In genomic region chr20:35711588-35712209, GRCh38 we compare ENCODE assay signal across 21 cellular contexts. TPM values are rescaled to one million over a fixed set of nuclear protein-coding genes. Genes with fewer than 3 reads are reported as not detected.
DNase-seq lines count a peak whose midpoint lies in the region; ATAC-seq, FAIRE-seq and TF ChIP-seq lines count a peak whose summit lies in the region.
"Had no signal": no experiment of that assay in that cellular context is flagged by ENCODE, and none has a peak within 500 bp of the region (broad histone marks: within the 10 kb centered on the region; RNA-seq: fewer than 3 reads in every experiment).

No MANE protein-coding gene starts in this region.

- POLR2A ChIA-PET in GM12878 (lab: Charles Lee), result interaction anchor here (1.0 to 3.4 kb wide), 3 partner anchors 12 to 57 kb away, joined by 3 to 10 read pairs (median 3); partner anchors contain the start of genes NFS1 and ROMO1

- H3K79me2 ChIP-seq in OCI-LY3 (ENCODE audit: low read length) (peaks cover 91% of the 10 kb centered on the region), GM12878 (ENCODE audit: control insufficient read depth, insufficient read depth, low read length) (peaks cover 38% of the 10 kb centered on the region)

- H3K4me3 ChIP-seq in OCI-LY3 (ENCODE audit: low read length) (no peak overlapping the region), GM12878 (no peak overlapping the region), Peyer's patch (no peak overlapping the region)
- H3K4me3 ChIP-seq: esophagus muscularis mucosa, heart right ventricle, prostate gland had no signal

- H3K9ac ChIP-seq in OCI-LY3 (ENCODE audit: low read length), result no peak overlapping the region
- no peak overlapping the region for H3K9ac ChIP-seq in GM12878 (ENCODE audit: control insufficient read depth, insufficient read depth, low read length)
- H3K9ac ChIP-seq: KMS-11 had no signal

- in situ Hi-C loops in GM12878 (cut with MboI), result no loop called here

- peak overlapping the region; percentile 34 for H3K4me3 Mint-ChIP-seq in activated CD4-positive, alpha-beta T cell treated with anti-CD3 and anti-CD28 coated beads, Interleukin-2, amount 10 ng/mL, durations not matched to agents 24 days and 14 days
- H3K4me3 Mint-ChIP-seq in progenitor cell of endocrine pancreas (ENCODE audit: low read depth), result no peak overlapping the region

- H3K27ac Mint-ChIP-seq in activated CD4-positive, alpha-beta T cell treated with anti-CD3 and anti-CD28 coated beads, Interleukin-2, amount 10 ng/mL, durations not matched to agents 24 days and 14 days, result peak overlapping the region; percentile 55
- H3K27ac Mint-ChIP-seq in progenitor cell of endocrine pancreas, result peak overlapping the region; percentile 87

- no peaks in the 10 kb centered on the region for H3K9me3 Mint-ChIP-seq in activated CD4-positive, alpha-beta T cell treated with anti-CD3 and anti-CD28 coated beads, Interleukin-2, amount 10 ng/mL, durations not matched to agents 24 days and 14 days
- H3K9me3 Mint-ChIP-seq in progenitor cell of endocrine pancreas (ENCODE audit: low read depth), result no peaks in the 10 kb centered on the region

- SMC1A ChIA-PET in GM12878 (lab: Charles Lee; ENCODE audit: uncharacterized antibody, unreplicated experiment), result interaction anchor here (1.0 kb wide), 2 partner anchors 8 to 33 kb away, joined by 3 read pairs; no protein-coding TSS in a partner anchor

- H3K36me3 Mint-ChIP-seq in activated CD4-positive, alpha-beta T cell treated with anti-CD3 and anti-CD28 coated beads, Interleukin-2, amount 10 ng/mL, durations not matched to agents 24 days and 14 days (ENCODE audit: low read depth), result peaks cover 65% of the 10 kb centered on the region
- H3K36me3 Mint-ChIP-seq in progenitor cell of endocrine pancreas (ENCODE audit: insufficient read depth), result peaks cover 30% of the 10 kb centered on the region

- no peak for TF ChIP-seq EP300 in GM12878 (IDR thresholded peaks at IDR 0.05; ENCODE audit: borderline replicate concordance in 1 of 2, control insufficient read depth in 1 of 2, low read depth in 2 of 2, low read length in 2 of 2)

- H3K27me3 ChIP-seq in OCI-LY3 (ENCODE audit: low read depth, low read length) (no peaks in the 10 kb centered on the region), GM12878 (replicated peaks in 1 of 2; ENCODE audit: control insufficient read depth in 2 of 2, insufficient read depth in 2 of 2, low read length in 1 of 2) (no peaks in the 10 kb centered on the region), Peyer's patch (no peaks in the 10 kb centered on the region)
- H3K27me3 ChIP-seq: esophagus muscularis mucosa, heart right ventricle had no signal

- CTCF ChIA-PET in GM12878 (lab: Yijun Ruan, JAX), result interaction anchor here (1.2 to 1.9 kb wide), 3 partner anchors 9 to 28 kb away, joined by 3 to 4 read pairs (median 4); no protein-coding TSS in a partner anchor

- H4K20me1 ChIP-seq in OCI-LY3 (ENCODE audit: insufficient read depth, low read length), result peaks cover 81% of the 10 kb centered on the region
- H4K20me1 ChIP-seq in GM12878 (ENCODE audit: control insufficient read depth, insufficient read depth), result peaks cover 16% of the 10 kb centered on the region

- no peaks in the 10 kb centered on the region for H3K27me3 Mint-ChIP-seq in activated CD4-positive, alpha-beta T cell treated with anti-CD3 and anti-CD28 coated beads, Interleukin-2, amount 10 ng/mL, durations not matched to agents 24 days and 14 days
- H3K27me3 Mint-ChIP-seq in progenitor cell of endocrine pancreas, result no peaks in the 10 kb centered on the region

- H3K4me2 ChIP-seq in OCI-LY3 (ENCODE audit: low read length) (peak overlapping the region; percentile 5), GM12878 (ENCODE audit: control insufficient read depth, insufficient read depth) (peak overlapping the region; percentile 31; the same call in 1 of the 2 replicates)
- H3K4me2 ChIP-seq: KMS-11 had no signal

- peak; percentile 39 for ATAC-seq in GM12878
- ATAC-seq: heart right ventricle, PC-3, SK-N-SH treated with all-trans-retinoic acid at 6 μM for 48 hours had no signal

- 38% methylated on average over 6 of the region's 6 CpGs for WGBS in GM12878 (ENCODE audit: insufficient coverage, insufficient replicate concordance, low lambda C conversion rate, missing lambda C conversion rate)

- peaks cover 26% of the 10 kb centered on the region for H3K4me1 ChIP-seq in OCI-LY3 (ENCODE audit: low read length)
- peaks cover 16% of the 10 kb centered on the region for H3K4me1 ChIP-seq in GM12878 (ENCODE audit: control insufficient read depth, insufficient read depth, low read length)
- no peaks in the 10 kb centered on the region for H3K4me1 ChIP-seq in Peyer's patch
- H3K4me1 ChIP-seq: prostate gland had no signal

- H2AFZ ChIP-seq in OCI-LY3 (ENCODE audit: low read depth, low read length) (no peak overlapping the region), GM12878 (ENCODE audit: control insufficient read depth, low read depth, low read length) (no peak overlapping the region)

- peaks cover 77% of the 10 kb centered on the region for H3K36me3 ChIP-seq in OCI-LY3 (replicated peaks; ENCODE audit: low read depth, low read length)
- peaks cover 17 to 54% of the 10 kb centered on the region in 2 experiments for H3K36me3 ChIP-seq in GM12878 (ENCODE audit: control insufficient read depth in 2 of 2, insufficient read depth in 2 of 2, low read length in 1 of 2)
- H3K36me3 ChIP-seq in Peyer's patch, result peaks cover 0 to 100% (median 0%) of the 10 kb centered on the region in 3 donors

- no peak for FAIRE-seq in GM12878 (lab: Jason Lieb, UNC)

- no peak for TF ChIP-seq RAD21 in GM12878 (IDR thresholded peaks at IDR 0.05; ENCODE audit: insufficient read depth, low read depth, low read length)

- no peak for TF ChIP-seq CTCF in OCI-LY3 (IDR thresholded peaks at IDR 0.05; ENCODE audit: low read depth, low read length)
- TF ChIP-seq CTCF in GM12878 (IDR thresholded peaks at IDR 0.05 in 2 of 3, conservative IDR thresholded peaks at IDR 0.05 in 1 of 3; ENCODE audit: control insufficient read depth in 2 of 3, extremely low read depth in 1 of 3, insufficient read depth in 1 of 3, low read depth in 3 of 3, low read length in 3 of 3), result no peak
- no peak for TF ChIP-seq CTCF in progenitor cell of endocrine pancreas (IDR thresholded peaks at IDR 0.05; ENCODE audit: unreplicated experiment)
- no peak for TF ChIP-seq CTCF in Peyer's patch (IDR thresholded peaks at IDR 0.05)

- TF ChIP-seq POLR2A in GM12878 (IDR thresholded peaks at IDR 0.05; ENCODE audit: low read depth, low read length), result no peak
- TF ChIP-seq POLR2A in Peyer's patch (IDR thresholded peaks at IDR 0.05), result no peak

- BruUV-seq in GM12878 (replicated peaks; lab: Mats Ljungman, UMichigan), result no TSS peak

- intact Hi-C loops in activated CD4-positive, alpha-beta T cell treated with anti-CD3 and anti-CD28 coated beads, Interleukin-2, amount 10 ng/mL, durations not matched to agents 24 days and 14 days (cut with micrococcal nuclease), result no loop called here
- intact Hi-C loops in GM12878 (cut with micrococcal nuclease; ENCODE audit: unreplicated experiment), result no loop called here

- peaks cover 37% of the 10 kb centered on the region for H3K4me1 Mint-ChIP-seq in activated CD4-positive, alpha-beta T cell treated with anti-CD3 and anti-CD28 coated beads, Interleukin-2, amount 10 ng/mL, durations not matched to agents 24 days and 14 days
- peaks cover 5% of the 10 kb centered on the region for H3K4me1 Mint-ChIP-seq in progenitor cell of endocrine pancreas (ENCODE audit: low read depth)

- RAD21 ChIA-PET in GM12878 (lab: Charles Lee; ENCODE audit: unreplicated experiment), result interaction anchor here (1.1 kb wide), 2 partner anchors 93 to 129 kb away, joined by 3 read pairs; no protein-coding TSS in a partner anchor

- H3K9me3 ChIP-seq in OCI-LY3 (ENCODE audit: insufficient read depth, low read length), result no peaks in the 10 kb centered on the region
- no peaks in the 10 kb centered on the region for H3K9me3 ChIP-seq in GM12878 (replicated peaks; ENCODE audit: control insufficient read depth, insufficient read depth, low read length)
- no peaks in the 10 kb centered on the region for H3K9me3 ChIP-seq in Peyer's patch
- H3K9me3 ChIP-seq: esophagus muscularis mucosa, heart right ventricle, prostate gland had no signal

- DNase-seq in activated CD4-positive, alpha-beta T cell treated with anti-CD3 and anti-CD28 coated beads, Interleukin-2, amount 10 ng/mL, durations not matched to agents 24 days and 14 days, result no peak
- DNase-seq in activated CD4-positive, alpha-beta T cell treated with anti-CD3 and anti-CD28 coated beads, Interleukin-2, amount 50 U/mL, for 4 hours, result no peak
- DNase-seq in GM12878 (ENCODE audit: low read depth, low spot score), result no peak
- DNase-seq in progenitor cell of endocrine pancreas (ENCODE audit: low spot score, unreplicated experiment), result no peak
- DNase-seq in NCI-H1694 (lab: John Stamatoyannopoulos, UW), result no peak
- no peak for DNase-seq in NCI-H1092 treated with DMSO at 0.1 percent for 48 hours (lab: John Stamatoyannopoulos, UW)
- DNase-seq in Peyer's patch, result no peak
- DNase-seq: activated CD8-positive, alpha-beta memory T cell treated with anti-CD3 and anti-CD28 coated beads, Interleukin-2, amount 50 U/mL, for 4 hours; dermis blood vessel endothelial cell; EL; heart right ventricle; NCI-H1436 treated with DMSO at 0.1 percent for 48 hours; NCI-H446 treated with DMSO at 0.1 percent for 48 hours; PC-3; substantia nigra had no signal

- H3K27ac ChIP-seq in OCI-LY3 (ENCODE audit: low read length) (peak overlapping the region; percentile 35), GM12878 (ENCODE audit: control insufficient read depth, insufficient read depth) (peak overlapping the region; percentile 37; the same call in 1 of the 2 replicates), Peyer's patch (no peak overlapping the region)
- H3K27ac ChIP-seq: HL-60, KMS-11, prostate gland had no signal

RNA-seq across cellular contexts. Expression of gene ROMO1, which starts 12.5 kb away (rescaled TPM):
- 82.3 and 94.9 TPM in 2 replicates for total RNA-seq in activated CD4-positive, alpha-beta T cell treated with anti-CD3 and anti-CD28 coated beads, Interleukin-2, amount 10 ng/mL, durations not matched to agents 24 days and 14 days
- total RNA-seq in GM12878 (2013; cell fraction: nucleolus; rRNA removed), result 3.6 and 6.1 TPM in 2 replicates
- 319 and 354 TPM in 2 replicates for total RNA-seq in GM12878 (2014; rRNA removed)
- 50.9 and 66.5 TPM in 2 replicates for total RNA-seq in GM12878 (2014; rRNA removed; fragmentation: Illumina TruSeq; extraction: Trizol)
- 154 and 161 TPM in 2 replicates for total RNA-seq in GM12878 (2021)
- 238 TPM for polyA plus RNA-seq in GM12878 (2011; ENCODE audit: low read depth)
- polyA plus RNA-seq in GM12878 (2011; rRNA removed), result 50.2 and 103 TPM in 2 replicates
- 335 and 406 TPM in 2 replicates for polyA plus RNA-seq in GM12878 (2011; cell fraction: cytosol; rRNA removed)
- polyA plus RNA-seq in GM12878 (2011; cell fraction: nucleus; rRNA removed), result 128 and 138 TPM in 2 replicates
- polyA plus RNA-seq in GM12878 (2012), result 209 and 246 TPM in 2 replicates
- polyA plus RNA-seq in GM12878 (2014; fragmentation: Illumina TruSeq; extraction: Trizol), result 3.7 and 23.2 TPM in 2 replicates
- 100 to 1,000 TPM; 565 to 631 TPM for polyA plus RNA-seq in GM12878 (2014; fragmentation: Nextera tagmentation; extraction: Ambion mirVana)
- 349 and 538 TPM in 2 replicates for polyA plus RNA-seq in GM12878 (2014; rRNA removed)
- polyA plus RNA-seq in GM12878 (2016; fragmentation: Nextera tagmentation; extraction: Ambion mirVana), result 100 to 1,000 TPM; 502 to 547 TPM
- 14.2 and 36.2 TPM in 2 replicates for polyA minus RNA-seq in GM12878 (2011; rRNA and poly(A)+ RNA removed)
- polyA minus RNA-seq in GM12878 (2011; cell fraction: cytosol; rRNA and poly(A)+ RNA removed), result 25.7 and 29.7 TPM in 2 replicates
- 11.8 and 20.9 TPM in 2 replicates for polyA minus RNA-seq in GM12878 (2011; cell fraction: nucleus; rRNA and poly(A)+ RNA removed)
- 129 and 140 TPM in 2 replicates for total RNA-seq in progenitor cell of endocrine pancreas
- 100 to 1,000 TPM; 154 to 259 (median 192) TPM for total RNA-seq in Peyer's patch

RNA-seq across cellular contexts. Expression of gene NFS1, which starts 12.5 kb away (rescaled TPM):
- 41.3 and 42.8 TPM in 2 replicates for total RNA-seq in activated CD4-positive, alpha-beta T cell treated with anti-CD3 and anti-CD28 coated beads, Interleukin-2, amount 10 ng/mL, durations not matched to agents 24 days and 14 days
- total RNA-seq in GM12878 (2013; cell fraction: nucleolus; rRNA removed), result 33.5 and 39.1 TPM in 2 replicates
- total RNA-seq in GM12878 (2014; rRNA removed), result 36.9 and 46.6 TPM in 2 replicates
- total RNA-seq in GM12878 (2014; rRNA removed; fragmentation: Illumina TruSeq; extraction: Trizol), result 26.9 and 28.2 TPM in 2 replicates
- 40.2 and 41.0 TPM in 2 replicates for total RNA-seq in GM12878 (2021)
- 28.4 TPM for polyA plus RNA-seq in GM12878 (2011; ENCODE audit: low read depth)
- 55.3 and 62.9 TPM in 2 replicates for polyA plus RNA-seq in GM12878 (2011; rRNA removed)
- 66.6 and 112 TPM in 2 replicates for polyA plus RNA-seq in GM12878 (2011; cell fraction: cytosol; rRNA removed)
- 77.6 and 111 TPM in 2 replicates for polyA plus RNA-seq in GM12878 (2011; cell fraction: nucleus; rRNA removed)
- 19.9 and 31.2 TPM in 2 replicates for polyA plus RNA-seq in GM12878 (2012)
- 32.3 and 34.4 TPM in 2 replicates for polyA plus RNA-seq in GM12878 (2014; fragmentation: Illumina TruSeq; extraction: Trizol)
- polyA plus RNA-seq in GM12878 (2014; fragmentation: Nextera tagmentation; extraction: Ambion mirVana), result 10 to 100 TPM in 1 of 2 experiments, 1 to 10 TPM in 1; 9.2 to 17.8 TPM
- 69.2 and 74.1 TPM in 2 replicates for polyA plus RNA-seq in GM12878 (2014; rRNA removed)
- polyA plus RNA-seq in GM12878 (2016; fragmentation: Nextera tagmentation; extraction: Ambion mirVana), result 10 to 100 TPM; 41.1 to 45.0 TPM
- 43.2 and 49.5 TPM in 2 replicates for polyA minus RNA-seq in GM12878 (2011; rRNA and poly(A)+ RNA removed)
- 9.8 and 15.6 TPM in 2 replicates for polyA minus RNA-seq in GM12878 (2011; cell fraction: cytosol; rRNA and poly(A)+ RNA removed)
- polyA minus RNA-seq in GM12878 (2011; cell fraction: nucleus; rRNA and poly(A)+ RNA removed), result 8.1 and 15.0 TPM in 2 replicates
- total RNA-seq in progenitor cell of endocrine pancreas, result 13.7 and 16.8 TPM in 2 replicates
- 10 to 100 TPM; 29.2 to 62.2 (median 41.4) TPM for total RNA-seq in Peyer's patch

RNA-seq across cellular contexts. Expression of gene RBM39, which starts 30.4 kb away (rescaled TPM):
- 352 and 354 TPM in 2 replicates for total RNA-seq in activated CD4-positive, alpha-beta T cell treated with anti-CD3 and anti-CD28 coated beads, Interleukin-2, amount 10 ng/mL, durations not matched to agents 24 days and 14 days
- total RNA-seq in GM12878 (2013; cell fraction: nucleolus; rRNA removed), result 1,290 and 1,415 TPM in 2 replicates
- 261 and 305 TPM in 2 replicates for total RNA-seq in GM12878 (2014; rRNA removed)
- 280 and 283 TPM in 2 replicates for total RNA-seq in GM12878 (2014; rRNA removed; fragmentation: Illumina TruSeq; extraction: Trizol)
- 188 and 216 TPM in 2 replicates for total RNA-seq in GM12878 (2021)
- 205 TPM for polyA plus RNA-seq in GM12878 (2011; ENCODE audit: low read depth)
- 248 and 261 TPM in 2 replicates for polyA plus RNA-seq in GM12878 (2011; rRNA removed)
- 74.5 and 95.9 TPM in 2 replicates for polyA plus RNA-seq in GM12878 (2011; cell fraction: cytosol; rRNA removed)
- 645 and 683 TPM in 2 replicates for polyA plus RNA-seq in GM12878 (2011; cell fraction: nucleus; rRNA removed)
- 233 and 286 TPM in 2 replicates for polyA plus RNA-seq in GM12878 (2012)
- 205 and 235 TPM in 2 replicates for polyA plus RNA-seq in GM12878 (2014; fragmentation: Illumina TruSeq; extraction: Trizol)
- 100 to 1,000 TPM; 135 to 150 TPM for polyA plus RNA-seq in GM12878 (2014; fragmentation: Nextera tagmentation; extraction: Ambion mirVana)
- polyA plus RNA-seq in GM12878 (2014; rRNA removed), result 163 and 180 TPM in 2 replicates
- polyA plus RNA-seq in GM12878 (2016; fragmentation: Nextera tagmentation; extraction: Ambion mirVana), result 100 to 1,000 TPM; 219 to 232 TPM
- polyA minus RNA-seq in GM12878 (2011; rRNA and poly(A)+ RNA removed), result 139 and 204 TPM in 2 replicates
- 50.1 and 57.2 TPM in 2 replicates for polyA minus RNA-seq in GM12878 (2011; cell fraction: cytosol; rRNA and poly(A)+ RNA removed)
- polyA minus RNA-seq in GM12878 (2011; cell fraction: nucleus; rRNA and poly(A)+ RNA removed), result 246 and 301 TPM in 2 replicates
- 491 and 515 TPM in 2 replicates for total RNA-seq in progenitor cell of endocrine pancreas
- total RNA-seq in Peyer's patch, result 1,000 to 10,000 TPM in 1 of 4 donors, 100 to 1,000 TPM in 3; 347 to 1,133 (median 466) TPM

RNA-seq across cellular contexts. Expression of gene CPNE1, which starts 47.0 kb away (rescaled TPM):
- total RNA-seq in activated CD4-positive, alpha-beta T cell treated with anti-CD3 and anti-CD28 coated beads, Interleukin-2, amount 10 ng/mL, durations not matched to agents 24 days and 14 days, result 317 and 318 TPM in 2 replicates
- 116 and 119 TPM in 2 replicates for total RNA-seq in GM12878 (2013; cell fraction: nucleolus; rRNA removed)
- total RNA-seq in GM12878 (2014; rRNA removed) (185 and 191 TPM in 2 replicates), GM12878 (2014; rRNA removed; fragmentation: Illumina TruSeq; extraction: Trizol) (75.7 and 84.9 TPM in 2 replicates), GM12878 (2021) (209 and 214 TPM in 2 replicates), progenitor cell of endocrine pancreas (293 and 298 TPM in 2 replicates), Peyer's patch (100 to 1,000 TPM in 3 of 4 donors, 10 to 100 TPM in 1; 84.9 to 201 (median 127) TPM)
- 241 TPM for polyA plus RNA-seq in GM12878 (2011; ENCODE audit: low read depth)
- polyA plus RNA-seq in GM12878 (2011; rRNA removed) (90.0 and 125 TPM in 2 replicates), GM12878 (2014; fragmentation: Illumina TruSeq; extraction: Trizol) (96.9 and 136 TPM in 2 replicates), GM12878 (2014; fragmentation: Nextera tagmentation; extraction: Ambion mirVana) (100 to 1,000 TPM in 1 of 2 experiments, 10 to 100 TPM in 1; 85.7 to 127 TPM), GM12878 (2014; rRNA removed) (155 and 157 TPM in 2 replicates), GM12878 (2016; fragmentation: Nextera tagmentation; extraction: Ambion mirVana) (100 to 1,000 TPM; 165 to 184 TPM)
- polyA plus RNA-seq in GM12878 (2011; cell fraction: cytosol; rRNA removed), result 216 and 299 TPM in 2 replicates
- 406 and 469 TPM in 2 replicates for polyA plus RNA-seq in GM12878 (2011; cell fraction: nucleus; rRNA removed)
- polyA plus RNA-seq in GM12878 (2012), result 202 and 220 TPM in 2 replicates
- 126 TPM in 2 replicates for polyA minus RNA-seq in GM12878 (2011; rRNA and poly(A)+ RNA removed)
- 71.8 and 78.3 TPM in 2 replicates for polyA minus RNA-seq in GM12878 (2011; cell fraction: cytosol; rRNA and poly(A)+ RNA removed)
- 91.3 and 138 TPM in 2 replicates for polyA minus RNA-seq in GM12878 (2011; cell fraction: nucleus; rRNA and poly(A)+ RNA removed)

RNA-seq across cellular contexts. Expression of gene RBM12, which starts 47.0 kb away (rescaled TPM):
- 148 and 151 TPM in 2 replicates for total RNA-seq in activated CD4-positive, alpha-beta T cell treated with anti-CD3 and anti-CD28 coated beads, Interleukin-2, amount 10 ng/mL, durations not matched to agents 24 days and 14 days
- total RNA-seq in GM12878 (2013; cell fraction: nucleolus; rRNA removed), result 119 and 124 TPM in 2 replicates
- total RNA-seq in GM12878 (2014; rRNA removed), result 42.4 and 51.4 TPM in 2 replicates
- 61.5 and 68.4 TPM in 2 replicates for total RNA-seq in GM12878 (2014; rRNA removed; fragmentation: Illumina TruSeq; extraction: Trizol)
- 119 and 126 TPM in 2 replicates for total RNA-seq in GM12878 (2021)
- polyA plus RNA-seq in GM12878 (2011; ENCODE audit: low read depth), result 24.1 TPM
- 142 and 153 TPM in 2 replicates for polyA plus RNA-seq in GM12878 (2011; rRNA removed)
- 123 and 124 TPM in 2 replicates for polyA plus RNA-seq in GM12878 (2011; cell fraction: cytosol; rRNA removed)
- 91.3 and 119 TPM in 2 replicates for polyA plus RNA-seq in GM12878 (2011; cell fraction: nucleus; rRNA removed)
- 34.4 and 39.2 TPM in 2 replicates for polyA plus RNA-seq in GM12878 (2012)
- 136 and 144 TPM in 2 replicates for polyA plus RNA-seq in GM12878 (2014; fragmentation: Illumina TruSeq; extraction: Trizol)
- polyA plus RNA-seq in GM12878 (2014; fragmentation: Nextera tagmentation; extraction: Ambion mirVana), result 10 to 100 TPM in 1 of 2 experiments, 1 to 10 TPM in 1; 4.7 to 11.4 TPM
- polyA plus RNA-seq in GM12878 (2014; rRNA removed), result 61.5 and 70.9 TPM in 2 replicates
- polyA plus RNA-seq in GM12878 (2016; fragmentation: Nextera tagmentation; extraction: Ambion mirVana), result 10 to 100 TPM; 46.6 to 48.6 TPM
- 217 and 230 TPM in 2 replicates for polyA minus RNA-seq in GM12878 (2011; rRNA and poly(A)+ RNA removed)
- polyA minus RNA-seq in GM12878 (2011; cell fraction: cytosol; rRNA and poly(A)+ RNA removed), result 22.3 and 47.3 TPM in 2 replicates
- 25.1 and 56.5 TPM in 2 replicates for polyA minus RNA-seq in GM12878 (2011; cell fraction: nucleus; rRNA and poly(A)+ RNA removed)
- total RNA-seq in progenitor cell of endocrine pancreas, result 157 and 161 TPM in 2 replicates
- 10 to 100 TPM; 21.1 to 38.1 (median 32.3) TPM for total RNA-seq in Peyer's patch

Comparison
In these comparisons a context has a peak if more than half of its experiments do, and no peak if none do; other contexts are left out.
1. H3K27ac ChIP-seq: peak in OCI-LY3 (single experiment) and GM12878 (single experiment); none in Peyer's patch (0 of 4).